In genomic region chr22:42754658-42755057, GRCh38 we compare ENCODE assay signal across 1 cellular context.
A peak's percentile ranks its signal among the peaks of the same experiment; 100 is the strongest.
TF ChIP-seq lines count a peak whose summit lies in the region.

No MANE protein-coding gene starts in this region.

TF ChIP-seq in HepG2, 621 proteins besides CTCF, POLR2A, EP300 and RAD21 (continued from another document and continues in another):
- TF ChIP-seq, protein P1, sequence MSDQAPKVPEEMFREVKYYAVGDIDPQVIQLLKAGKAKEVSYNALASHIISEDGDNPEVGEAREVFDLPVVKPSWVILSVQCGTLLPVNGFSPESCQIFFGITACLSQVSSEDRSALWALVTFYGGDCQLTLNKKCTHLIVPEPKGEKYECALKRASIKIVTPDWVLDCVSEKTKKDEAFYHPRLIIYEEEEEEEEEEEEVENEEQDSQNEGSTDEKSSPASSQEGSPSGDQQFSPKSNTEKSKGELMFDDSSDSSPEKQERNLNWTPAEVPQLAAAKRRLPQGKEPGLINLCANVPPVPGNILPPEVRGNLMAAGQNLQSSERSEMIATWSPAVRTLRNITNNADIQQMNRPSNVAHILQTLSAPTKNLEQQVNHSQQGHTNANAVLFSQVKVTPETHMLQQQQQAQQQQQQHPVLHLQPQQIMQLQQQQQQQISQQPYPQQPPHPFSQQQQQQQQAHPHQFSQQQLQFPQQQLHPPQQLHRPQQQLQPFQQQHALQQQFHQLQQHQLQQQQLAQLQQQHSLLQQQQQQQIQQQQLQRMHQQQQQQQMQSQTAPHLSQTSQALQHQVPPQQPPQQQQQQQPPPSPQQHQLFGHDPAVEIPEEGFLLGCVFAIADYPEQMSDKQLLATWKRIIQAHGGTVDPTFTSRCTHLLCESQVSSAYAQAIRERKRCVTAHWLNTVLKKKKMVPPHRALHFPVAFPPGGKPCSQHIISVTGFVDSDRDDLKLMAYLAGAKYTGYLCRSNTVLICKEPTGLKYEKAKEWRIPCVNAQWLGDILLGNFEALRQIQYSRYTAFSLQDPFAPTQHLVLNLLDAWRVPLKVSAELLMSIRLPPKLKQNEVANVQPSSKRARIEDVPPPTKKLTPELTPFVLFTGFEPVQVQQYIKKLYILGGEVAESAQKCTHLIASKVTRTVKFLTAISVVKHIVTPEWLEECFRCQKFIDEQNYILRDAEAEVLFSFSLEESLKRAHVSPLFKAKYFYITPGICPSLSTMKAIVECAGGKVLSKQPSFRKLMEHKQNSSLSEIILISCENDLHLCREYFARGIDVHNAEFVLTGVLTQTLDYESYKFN (CRISPR knock-in tag; conservative IDR thresholded peaks at IDR 0.05), result peak; percentile 76
- TF ChIP-seq, protein P2, sequence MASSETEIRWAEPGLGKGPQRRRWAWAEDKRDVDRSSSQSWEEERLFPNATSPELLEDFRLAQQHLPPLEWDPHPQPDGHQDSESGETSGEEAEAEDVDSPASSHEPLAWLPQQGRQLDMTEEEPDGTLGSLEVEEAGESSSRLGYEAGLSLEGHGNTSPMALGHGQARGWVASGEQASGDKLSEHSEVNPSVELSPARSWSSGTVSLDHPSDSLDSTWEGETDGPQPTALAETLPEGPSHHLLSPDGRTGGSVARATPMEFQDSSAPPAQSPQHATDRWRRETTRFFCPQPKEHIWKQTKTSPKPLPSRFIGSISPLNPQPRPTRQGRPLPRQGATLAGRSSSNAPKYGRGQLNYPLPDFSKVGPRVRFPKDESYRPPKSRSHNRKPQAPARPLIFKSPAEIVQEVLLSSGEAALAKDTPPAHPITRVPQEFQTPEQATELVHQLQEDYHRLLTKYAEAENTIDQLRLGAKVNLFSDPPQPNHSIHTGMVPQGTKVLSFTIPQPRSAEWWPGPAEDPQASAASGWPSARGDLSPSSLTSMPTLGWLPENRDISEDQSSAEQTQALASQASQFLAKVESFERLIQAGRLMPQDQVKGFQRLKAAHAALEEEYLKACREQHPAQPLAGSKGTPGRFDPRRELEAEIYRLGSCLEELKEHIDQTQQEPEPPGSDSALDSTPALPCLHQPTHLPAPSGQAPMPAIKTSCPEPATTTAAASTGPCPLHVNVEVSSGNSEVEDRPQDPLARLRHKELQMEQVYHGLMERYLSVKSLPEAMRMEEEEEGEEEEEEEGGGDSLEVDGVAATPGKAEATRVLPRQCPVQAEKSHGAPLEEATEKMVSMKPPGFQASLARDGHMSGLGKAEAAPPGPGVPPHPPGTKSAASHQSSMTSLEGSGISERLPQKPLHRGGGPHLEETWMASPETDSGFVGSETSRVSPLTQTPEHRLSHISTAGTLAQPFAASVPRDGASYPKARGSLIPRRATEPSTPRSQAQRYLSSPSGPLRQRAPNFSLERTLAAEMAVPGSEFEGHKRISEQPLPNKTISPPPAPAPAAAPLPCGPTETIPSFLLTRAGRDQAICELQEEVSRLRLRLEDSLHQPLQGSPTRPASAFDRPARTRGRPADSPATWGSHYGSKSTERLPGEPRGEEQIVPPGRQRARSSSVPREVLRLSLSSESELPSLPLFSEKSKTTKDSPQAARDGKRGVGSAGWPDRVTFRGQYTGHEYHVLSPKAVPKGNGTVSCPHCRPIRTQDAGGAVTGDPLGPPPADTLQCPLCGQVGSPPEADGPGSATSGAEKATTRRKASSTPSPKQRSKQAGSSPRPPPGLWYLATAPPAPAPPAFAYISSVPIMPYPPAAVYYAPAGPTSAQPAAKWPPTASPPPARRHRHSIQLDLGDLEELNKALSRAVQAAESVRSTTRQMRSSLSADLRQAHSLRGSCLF (CRISPR knock-in tag; IDR thresholded peaks at IDR 0.05; ENCODE audit: borderline replicate concordance), result no peak
- no peak for TF ChIP-seq FOXK1 (CRISPR knock-in tag; IDR thresholded peaks at IDR 0.05; ENCODE audit: borderline replicate concordance, low read depth)
- peak; percentile 33; the same call in 1 of the 2 replicates for TF ChIP-seq NFE2L2 (IDR thresholded peaks at IDR 0.05; ENCODE audit: low read length)
- no peak for TF ChIP-seq ZNF160 (CRISPR knock-in tag; IDR thresholded peaks at IDR 0.05)
- TF ChIP-seq ZNF101 (CRISPR knock-in tag; IDR thresholded peaks at IDR 0.05; ENCODE audit: borderline replicate concordance, low read depth), result no peak
- TF ChIP-seq, protein P3, sequence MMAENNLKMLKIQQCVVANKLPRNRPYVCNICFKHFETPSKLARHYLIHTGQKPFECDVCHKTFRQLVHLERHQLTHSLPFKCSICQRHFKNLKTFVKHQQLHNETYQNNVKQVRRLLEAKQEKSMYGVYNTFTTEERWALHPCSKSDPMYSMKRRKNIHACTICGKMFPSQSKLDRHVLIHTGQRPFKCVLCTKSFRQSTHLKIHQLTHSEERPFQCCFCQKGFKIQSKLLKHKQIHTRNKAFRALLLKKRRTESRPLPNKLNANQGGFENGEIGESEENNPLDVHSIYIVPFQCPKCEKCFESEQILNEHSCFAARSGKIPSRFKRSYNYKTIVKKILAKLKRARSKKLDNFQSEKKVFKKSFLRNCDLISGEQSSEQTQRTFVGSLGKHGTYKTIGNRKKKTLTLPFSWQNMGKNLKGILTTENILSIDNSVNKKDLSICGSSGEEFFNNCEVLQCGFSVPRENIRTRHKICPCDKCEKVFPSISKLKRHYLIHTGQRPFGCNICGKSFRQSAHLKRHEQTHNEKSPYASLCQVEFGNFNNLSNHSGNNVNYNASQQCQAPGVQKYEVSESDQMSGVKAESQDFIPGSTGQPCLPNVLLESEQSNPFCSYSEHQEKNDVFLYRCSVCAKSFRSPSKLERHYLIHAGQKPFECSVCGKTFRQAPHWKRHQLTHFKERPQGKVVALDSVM (CRISPR knock-in tag; IDR thresholded peaks at IDR 0.05), result peak; percentile 26; the same call in 1 of the 2 replicates
- no peak for TF ChIP-seq ZNF446 (CRISPR knock-in tag; IDR thresholded peaks at IDR 0.05)
- TF ChIP-seq, protein P4, sequence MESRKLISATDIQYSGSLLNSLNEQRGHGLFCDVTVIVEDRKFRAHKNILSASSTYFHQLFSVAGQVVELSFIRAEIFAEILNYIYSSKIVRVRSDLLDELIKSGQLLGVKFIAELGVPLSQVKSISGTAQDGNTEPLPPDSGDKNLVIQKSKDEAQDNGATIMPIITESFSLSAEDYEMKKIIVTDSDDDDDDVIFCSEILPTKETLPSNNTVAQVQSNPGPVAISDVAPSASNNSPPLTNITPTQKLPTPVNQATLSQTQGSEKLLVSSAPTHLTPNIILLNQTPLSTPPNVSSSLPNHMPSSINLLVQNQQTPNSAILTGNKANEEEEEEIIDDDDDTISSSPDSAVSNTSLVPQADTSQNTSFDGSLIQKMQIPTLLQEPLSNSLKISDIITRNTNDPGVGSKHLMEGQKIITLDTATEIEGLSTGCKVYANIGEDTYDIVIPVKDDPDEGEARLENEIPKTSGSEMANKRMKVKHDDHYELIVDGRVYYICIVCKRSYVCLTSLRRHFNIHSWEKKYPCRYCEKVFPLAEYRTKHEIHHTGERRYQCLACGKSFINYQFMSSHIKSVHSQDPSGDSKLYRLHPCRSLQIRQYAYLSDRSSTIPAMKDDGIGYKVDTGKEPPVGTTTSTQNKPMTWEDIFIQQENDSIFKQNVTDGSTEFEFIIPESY (CRISPR knock-in tag; IDR thresholded peaks at IDR 0.05), result 0 out of 2 replicates have a peak, but pooled peaks have one; percentile 9
- no peak for TF ChIP-seq IRF1 (CRISPR knock-in tag; IDR thresholded peaks at IDR 0.05; ENCODE audit: low read depth)
- TF ChIP-seq ATF4 (CRISPR knock-in tag; IDR thresholded peaks at IDR 0.05), result no peak
- TF ChIP-seq ZNF276 (CRISPR knock-in tag; IDR thresholded peaks at IDR 0.05; ENCODE audit: low read depth), result no peak
- no peak for TF ChIP-seq MED8 (CRISPR knock-in tag; IDR thresholded peaks at IDR 0.05; ENCODE audit: insufficient replicate concordance)
- no peak for TF ChIP-seq ZNF33A (CRISPR knock-in tag; IDR thresholded peaks at IDR 0.05; ENCODE audit: borderline replicate concordance)
- TF ChIP-seq HNF4A (CRISPR knock-in tag; IDR thresholded peaks at IDR 0.05), result peak; percentile 42
- TF ChIP-seq TOE1 (CRISPR knock-in tag; IDR thresholded peaks at IDR 0.05), result no peak
- TF ChIP-seq ZNF460 (CRISPR knock-in tag; IDR thresholded peaks at IDR 0.05; ENCODE audit: borderline replicate concordance), result no peak
- peak; percentile 89 for TF ChIP-seq ZNF362 (CRISPR knock-in tag; IDR thresholded peaks at IDR 0.05; ENCODE audit: borderline replicate concordance)
- TF ChIP-seq MED1 (CRISPR knock-in tag; IDR thresholded peaks at IDR 0.05), result peak; percentile 80
- no peak for TF ChIP-seq ZFP82 (CRISPR knock-in tag; IDR thresholded peaks at IDR 0.05; ENCODE audit: borderline replicate concordance)
- TF ChIP-seq SKI (IDR thresholded peaks at IDR 0.05; ENCODE audit: partially characterized antibody), result no peak
- TF ChIP-seq HHEX (CRISPR knock-in tag; IDR thresholded peaks at IDR 0.05), result peak; percentile 38; the same call in 1 of the 2 replicates
- TF ChIP-seq ZNF543 (CRISPR knock-in tag; IDR thresholded peaks at IDR 0.05), result no peak
- TF ChIP-seq ZNF639 (CRISPR knock-in tag; conservative IDR thresholded peaks at IDR 0.05), result no peak
- peak; percentile 48; the same call in 1 of the 2 replicates for TF ChIP-seq ZFP91 (CRISPR knock-in tag; IDR thresholded peaks at IDR 0.05; ENCODE audit: borderline replicate concordance)
- no peak for TF ChIP-seq CAMTA2 (CRISPR knock-in tag; IDR thresholded peaks at IDR 0.05; ENCODE audit: borderline replicate concordance)
- no peak for TF ChIP-seq ZNF484 (CRISPR knock-in tag; IDR thresholded peaks at IDR 0.05; ENCODE audit: borderline replicate concordance, low read depth)
- TF ChIP-seq MLLT10 (CRISPR knock-in tag; IDR thresholded peaks at IDR 0.05), result no peak
- no peak for TF ChIP-seq BCLAF1 (IDR thresholded peaks at IDR 0.05)
- TF ChIP-seq MYNN (CRISPR knock-in tag; IDR thresholded peaks at IDR 0.05; ENCODE audit: low read depth), result no peak
- TF ChIP-seq KLF6 (CRISPR knock-in tag; IDR thresholded peaks at IDR 0.05), result no peak
